In the genomic region with DNA sequence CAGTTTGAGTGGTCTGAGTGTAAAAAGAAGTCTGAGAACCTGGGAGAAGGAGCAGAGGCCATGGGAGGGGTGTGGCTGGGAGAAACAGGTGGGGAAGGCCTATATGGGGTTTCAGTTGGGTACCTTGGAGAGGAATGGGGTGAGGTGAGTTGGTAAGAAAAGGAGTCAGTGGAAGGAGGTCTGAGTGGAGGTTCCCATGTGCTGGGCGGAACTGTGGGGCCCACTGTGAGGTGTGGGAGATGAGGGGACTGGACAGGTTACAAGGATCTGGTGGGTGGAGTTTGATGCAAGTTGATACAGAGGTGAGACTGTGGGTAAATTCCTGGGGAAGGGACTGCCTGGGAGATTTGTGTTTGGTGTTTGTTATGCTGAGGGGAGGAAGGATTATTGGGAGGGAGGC, we compare ENCODE assay signal across 9 cellular contexts. TPM values are rescaled to one million over a fixed set of nuclear protein-coding genes. Genes with fewer than 3 reads are reported as not detected.
DNase-seq lines count a peak whose midpoint lies in the region; ATAC-seq and TF ChIP-seq lines count a peak whose summit lies in the region.
"Had no signal": no experiment of that assay in that cellular context is flagged by ENCODE, and none has a peak within 500 bp of the region (broad histone marks: within the 10 kb centered on the region; RNA-seq: fewer than 3 reads in every experiment).

No MANE protein-coding gene starts in this region.

- H3K4me1 ChIP-seq in H9 (ENCODE audit: insufficient read depth, low read length) (no peaks in the 10 kb centered on the region; the same call in 1 of the 2 replicates), mucosa of stomach (ENCODE audit: control insufficient read depth, insufficient read depth, low read length) (peaks cover 25% of the 10 kb centered on the region)

- no peak overlapping the region for H3K56ac ChIP-seq in H9 (ENCODE audit: insufficient read length, low read depth, low read length)

- no peak overlapping the region for H2AFZ ChIP-seq in H9 (ENCODE audit: low read length)

- H3K9me3 ChIP-seq in H9 (ENCODE audit: control insufficient read depth, low read depth, low read length) (no peaks in the 10 kb centered on the region), mucosa of stomach (ENCODE audit: control insufficient read depth, low read length) (no peaks in the 10 kb centered on the region)

- H2BK120ac ChIP-seq in H9 (ENCODE audit: low read depth, low read length, poor library complexity, severe bottlenecking), result no peak overlapping the region

- no peaks in the 10 kb centered on the region for H3K9me3 Mint-ChIP-seq in H9
- H3K9me3 Mint-ChIP-seq in activated naive CD8-positive, alpha-beta T cell (ENCODE audit: low read depth), result no peaks in the 10 kb centered on the region

- peaks cover 13% of the 10 kb centered on the region for H3K79me1 ChIP-seq in H9 (ENCODE audit: insufficient read depth, low read depth, low read length, poor library complexity, severe bottlenecking)

- DNase-seq in AG10803 (ENCODE audit: low read depth) (no peak), H9 (no peak), AG08396 (ENCODE audit: low spot score) (no peak), GM19238 (ENCODE audit: insufficient read length, low spot score) (no peak)
- no peak for DNase-seq in NK-92 treated with Interleukin-12 subunit alpha and Interleukin-12 subunit beta, amount 100 ng/mL, for 24 hours (lab: John Stamatoyannopoulos, UW)
- DNase-seq: central memory CD4-positive, alpha-beta T cell had no signal

- no peak overlapping the region for H3K18ac ChIP-seq in H9 (ENCODE audit: insufficient read length, low read depth, low read length)

- peak overlapping the region; percentile 4 to 83 (median 76); a peak in 5 of 7 replicates for H3K27ac Mint-ChIP-seq in H9
- peak overlapping the region; percentile 93 for H3K27ac Mint-ChIP-seq in activated naive CD8-positive, alpha-beta T cell

- no CpG with 5 or more reads among the region's 1 CpG for WGBS in H9 (ENCODE audit: extremely low coverage, insufficient read length, low lambda C conversion rate)

- H3K4me3 ChIP-seq in AG10803 (ENCODE audit: low read length) (peak overlapping the region; percentile 65; the same call in 1 of the 2 replicates), mucosa of stomach (ENCODE audit: low read length) (no peak overlapping the region)

- TF ChIP-seq CTCF in AG10803 (conservative IDR thresholded peaks at IDR 0.05; ENCODE audit: low read length) (no peak), H9 (conservative IDR thresholded peaks at IDR 0.05) (no peak)

- H2BK15ac ChIP-seq in H9 (ENCODE audit: low read depth, low read length), result no peak overlapping the region

- no peak overlapping the region for H4K8ac ChIP-seq in H9 (replicated peaks; ENCODE audit: insufficient read length, low read depth, low read length)

- H3K27me3 Mint-ChIP-seq in H9 (ENCODE audit: low read depth), result no peaks in the 10 kb centered on the region; the same call in 1 of the 2 replicates
- no peaks in the 10 kb centered on the region for H3K27me3 Mint-ChIP-seq in activated naive CD8-positive, alpha-beta T cell

- no peak overlapping the region for H3K14ac ChIP-seq in H9 (ENCODE audit: insufficient read depth, low read length)

- H3K23ac ChIP-seq in H9 (ENCODE audit: insufficient read length, low read depth, low read length), result no peak overlapping the region

- H3K27me3 ChIP-seq in H9 (ENCODE audit: insufficient read depth, low read length) (no peaks in the 10 kb centered on the region), mucosa of stomach (ENCODE audit: control insufficient read depth, insufficient read depth, low read length) (no peaks in the 10 kb centered on the region)

- no peak overlapping the region for H3K4ac ChIP-seq in H9 (ENCODE audit: low read depth, low read length)

- H4K91ac ChIP-seq in H9 (ENCODE audit: insufficient read length, low read depth, low read length), result no peak overlapping the region

- peaks cover 20 to 32% of the 10 kb centered on the region in 2 experiments for H3K4me1 Mint-ChIP-seq in H9
- H3K4me1 Mint-ChIP-seq in activated naive CD8-positive, alpha-beta T cell (ENCODE audit: low read depth), result peaks cover 46% of the 10 kb centered on the region

- H2AK5ac ChIP-seq in H9 (ENCODE audit: insufficient read length, low read length), result no peak overlapping the region

- H4K20me1 ChIP-seq in H9 (ENCODE audit: control insufficient read depth, insufficient read depth, insufficient read length), result no peaks in the 10 kb centered on the region

- no peak overlapping the region for H2BK12ac ChIP-seq in H9 (ENCODE audit: insufficient read length, low read depth, low read length)

- no peak overlapping the region for H3K27ac ChIP-seq in H9 (ENCODE audit: insufficient read length, low read depth, low read length)

- no peak for ATAC-seq in HG02870 (IDR thresholded peaks at IDR 0.05; ENCODE audit: unreplicated experiment)

- H4K5ac ChIP-seq in H9 (ENCODE audit: insufficient read length, low read depth, low read length), result no peak overlapping the region

- H3K9ac ChIP-seq in H9 (ENCODE audit: extremely low read depth, insufficient read length, low read length) (no peak overlapping the region), mucosa of stomach (ENCODE audit: low read length) (peak overlapping the region; percentile 99)

- no peak overlapping the region for H2BK5ac ChIP-seq in H9 (ENCODE audit: insufficient read length, low read length)

- H3K4me2 ChIP-seq in H9 (ENCODE audit: insufficient read depth, insufficient read length, low read length), result peak overlapping the region; percentile 97

- peaks cover 37 to 49% (median 43%) of the 10 kb centered on the region in 3 experiments for H3K36me3 Mint-ChIP-seq in H9 (ENCODE audit: insufficient read depth in 1 of 3, low read depth in 3 of 3)
- no peaks in the 10 kb centered on the region for H3K36me3 Mint-ChIP-seq in activated naive CD8-positive, alpha-beta T cell

- H3K23me2 ChIP-seq in H9 (ENCODE audit: insufficient read length, low read depth, low read length, poor library complexity, severe bottlenecking), result peaks cover 11% of the 10 kb centered on the region

- no peak overlapping the region for H3T11ph ChIP-seq in H9 (ENCODE audit: low read length)

- peaks cover 21% of the 10 kb centered on the region for H3K79me2 ChIP-seq in H9 (ENCODE audit: insufficient read depth, low read length)

- H2BK20ac ChIP-seq in H9 (ENCODE audit: low read depth, low read length, poor library complexity, severe bottlenecking), result no peak overlapping the region

- peak overlapping the region; percentile 96 for H3K4me3 Mint-ChIP-seq in H9
- peak overlapping the region; percentile 97 for H3K4me3 Mint-ChIP-seq in activated naive CD8-positive, alpha-beta T cell

- no peaks in the 10 kb centered on the region for H3K36me3 ChIP-seq in mucosa of stomach (ENCODE audit: control insufficient read depth, insufficient read depth, low read length)

RNA-seq across cellular contexts. Expression of a gene that starts 2.1 kb away (rescaled TPM):
- total RNA-seq in H9 (2021), result 35.6 and 36.3 TPM in 2 replicates

RNA-seq across cellular contexts. Expression of a gene that starts 8.1 kb away (rescaled TPM):
- 43.1 and 45.0 TPM in 2 replicates for total RNA-seq in H9 (2021)

RNA-seq across cellular contexts. Expression of a gene that starts 54.2 kb away (rescaled TPM):
- 2.8 and 2.9 TPM in 2 replicates for total RNA-seq in H9 (2021)
